In the genomic region with DNA sequence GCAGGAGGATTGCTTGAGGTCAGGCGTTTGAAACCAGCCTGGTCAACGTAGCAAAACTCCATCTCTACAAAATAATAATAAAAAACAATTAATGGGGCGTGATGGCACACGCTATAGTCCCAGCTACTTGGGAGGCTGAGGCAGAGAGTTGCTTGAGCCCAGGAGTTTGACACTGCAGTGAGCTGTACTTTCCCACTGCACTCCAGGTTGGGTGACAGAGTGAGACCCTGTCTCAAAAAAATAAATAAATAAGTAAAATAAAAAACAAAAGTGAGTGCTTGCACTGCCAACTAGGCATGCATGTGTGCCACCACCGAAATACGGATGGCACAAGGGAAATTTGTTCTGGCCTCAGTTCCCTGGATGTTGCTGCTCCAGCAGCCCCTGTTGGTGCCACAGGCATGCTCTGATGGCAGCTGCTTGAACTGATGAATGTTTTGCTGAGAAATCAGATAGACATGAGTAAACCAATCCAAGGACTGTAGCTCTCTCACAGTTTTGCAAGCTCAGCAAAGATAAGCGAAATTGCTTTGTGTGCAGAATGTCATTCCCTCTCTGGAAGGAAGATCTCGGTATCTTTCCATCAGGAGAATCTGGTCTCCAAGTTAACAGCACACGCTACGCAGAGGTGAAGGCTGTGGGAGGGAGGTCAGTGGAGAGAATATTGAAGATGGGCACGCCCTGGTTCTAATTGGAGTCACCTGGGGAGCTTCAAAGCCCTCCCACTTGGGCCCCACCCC, we compare ENCODE assay signal across 16 cellular contexts.
A peak's percentile ranks its signal among the peaks of the same experiment; 100 is the strongest.
DNase-seq lines count a peak whose midpoint lies in the region; ATAC-seq, FAIRE-seq and TF ChIP-seq lines count a peak whose summit lies in the region.
"Had no signal": no experiment of that assay in that cellular context is flagged by ENCODE, and none has a peak within 500 bp of the region (broad histone marks: within the 10 kb centered on the region; RNA-seq: fewer than 3 reads in every experiment).

No MANE protein-coding gene starts in this region.

- H3K27ac ChIP-seq in HepG2 (ENCODE audit: extremely low read length, insufficient read depth, low read length), result no peak overlapping the region
- H3K27ac ChIP-seq in right lobe of liver, result no peak overlapping the region
- H3K27ac ChIP-seq in esophagus muscularis mucosa (replicated peaks in 1 of 4), result no peak overlapping the region

- TF ChIP-seq CTCF in HepG2 (CRISPR knock-in tag; IDR thresholded peaks at IDR 0.05) (no peak), right lobe of liver (IDR thresholded peaks at IDR 0.05) (no peak), esophagus muscularis mucosa (IDR thresholded peaks at IDR 0.05) (no peak), osteocyte (IDR thresholded peaks at IDR 0.05) (no peak)

- no peaks in the 10 kb centered on the region for H4K20me1 ChIP-seq in HepG2 (ENCODE audit: insufficient read depth, low read length)

- peaks cover 10% of the 10 kb centered on the region for H3K9me3 Mint-ChIP-seq in osteocyte (ENCODE audit: unreplicated experiment)

- H3K9ac ChIP-seq in HepG2 (ENCODE audit: insufficient read depth, low read depth, low read length), result no peak overlapping the region

- H3K4me3 ChIP-seq in HepG2 (replicated peaks in 1 of 3; ENCODE audit: insufficient read depth in 1 of 3, low read depth in 2 of 3, low read length in 3 of 3) (no peak overlapping the region), right lobe of liver (no peak overlapping the region), esophagus muscularis mucosa (no peak overlapping the region)

- no peak overlapping the region for H2AFZ ChIP-seq in HepG2 (ENCODE audit: low read length)

- ATAC-seq in HepG2 (no peak), right lobe of liver (no peak), HG02981 (IDR thresholded peaks at IDR 0.05; ENCODE audit: unreplicated experiment) (no peak)

- POLR2A ChIA-PET in HepG2 (lab: Yijun Ruan, JAX), result no interaction called here

- no peaks in the 10 kb centered on the region for H3K79me2 ChIP-seq in HepG2 (ENCODE audit: insufficient read depth, low read length)

- DNase-seq in HepG2 (ENCODE audit: low spot score), result no peak
- no peak for DNase-seq in right lobe of liver
- peak; percentile 60 for DNase-seq in esophagus muscularis mucosa (ENCODE audit: extremely low spot score)
- peak; percentile 54 for DNase-seq in osteocyte (ENCODE audit: extremely low spot score, unreplicated experiment)
- no peak for DNase-seq in NCI-H187 (lab: John Stamatoyannopoulos, UW)
- no peak for DNase-seq in NCI-H1417 treated with DMSO at 0.1 percent for 48 hours (lab: John Stamatoyannopoulos, UW)
- DNase-seq in activated T-cell treated with anti-CD3 and anti-CD28 coated beads, Interleukin-2, amount 50 U/mL, for 1 hour, result no peak
- DNase-seq: C1 segment of cervical spinal cord; DMS 273 treated with DMSO at 0.1 percent for 48 hours; GOT3; NCI-H1930; NCI-H524; NK-92 treated with Interleukin-12 subunit alpha and Interleukin-12 subunit beta, amount 100 ng/mL, for 24 hours; SHP77 treated with DMSO at 0.1 percent for 48 hours had no signal

- 8% methylated on average over 11 of the region's 11 CpGs for WGBS in HepG2 (ENCODE audit: low lambda C conversion rate)
- 66% methylated on average over 10 of the region's 11 CpGs for WGBS in right lobe of liver (ENCODE audit: insufficient coverage, low coverage, low lambda C conversion rate, missing lambda C conversion rate)
- WGBS in esophagus muscularis mucosa, result 71% methylated on average over 11 of the region's 11 CpGs

- H3K36me3 ChIP-seq in HepG2 (replicated peaks in 1 of 2; ENCODE audit: control insufficient read depth in 1 of 2, insufficient read depth in 2 of 2, low read length in 2 of 2) (no peaks in the 10 kb centered on the region), right lobe of liver (no peaks in the 10 kb centered on the region), esophagus muscularis mucosa (no peaks in the 10 kb centered on the region)

- no peak for FAIRE-seq in HepG2 (lab: Jason Lieb, UNC)
- FAIRE-seq: GM12892 had no signal

- no peak overlapping the region for H3K4me3 Mint-ChIP-seq in osteocyte (ENCODE audit: unreplicated experiment)

- CTCF ChIA-PET in HepG2 (lab: Yijun Ruan, JAX; ENCODE audit: low intra/inter-chr PET ratio, low total read pairs), result no interaction called here

- H3K4me1 ChIP-seq in HepG2 (ENCODE audit: insufficient read depth, low read length) (no peaks in the 10 kb centered on the region), right lobe of liver (no peaks in the 10 kb centered on the region), esophagus muscularis mucosa (peaks cover 12 to 17% (median 16%) of the 10 kb centered on the region in 4 donors)

- no peak overlapping the region for H3K27ac Mint-ChIP-seq in osteocyte (ENCODE audit: unreplicated experiment)

- no peaks in the 10 kb centered on the region for H3K36me3 Mint-ChIP-seq in osteocyte (ENCODE audit: unreplicated experiment)

- no peaks in the 10 kb centered on the region for H3K4me1 Mint-ChIP-seq in osteocyte (ENCODE audit: unreplicated experiment)

- no TSS peak for BruUV-seq in HepG2 (replicated peaks; lab: Mats Ljungman, UMichigan)

- no peaks in the 10 kb centered on the region for H3K27me3 Mint-ChIP-seq in osteocyte (ENCODE audit: unreplicated experiment)

- TF ChIP-seq POLR2A in HepG2 (IDR thresholded peaks at IDR 0.05; ENCODE audit: insufficient read depth in 1 of 2, low read depth in 2 of 2, low read length in 2 of 2) (no peak), right lobe of liver (IDR thresholded peaks at IDR 0.05) (no peak), esophagus muscularis mucosa (IDR thresholded peaks at IDR 0.05; ENCODE audit: low read depth) (no peak)

- no peak for TF ChIP-seq RAD21 in HepG2 (CRISPR knock-in tag; IDR thresholded peaks at IDR 0.05)

- in situ Hi-C loops in HepG2 (cut with HindIII; ENCODE audit: extremely low pct_ligation_motif_present, low pct_unique_long_range_greater_than_20kb), result no loop called here

- no peak overlapping the region for H3K4me2 ChIP-seq in HepG2 (ENCODE audit: low read depth, low read length)

- intact Hi-C loops in HepG2 (cut with micrococcal nuclease; ENCODE audit: unreplicated experiment) (no loop called here), right lobe of liver (cut with DNase I) (no loop called here), esophagus muscularis mucosa (cut with DNase I) (no loop called here)

- H3K9me3 ChIP-seq in HepG2 (ENCODE audit: low read length) (no peaks in the 10 kb centered on the region), right lobe of liver (no peaks in the 10 kb centered on the region), esophagus muscularis mucosa (peaks cover 0 to 4% (median 0%) of the 10 kb centered on the region in 4 donors)

- no peak for TF ChIP-seq EP300 in HepG2 (IDR thresholded peaks at IDR 0.05; ENCODE audit: low read depth in 2 of 2, low read length in 2 of 2)
- no peak for TF ChIP-seq EP300 in HepG2 (CRISPR knock-in tag; IDR thresholded peaks at IDR 0.05; ENCODE audit: borderline replicate concordance)
- no peak for TF ChIP-seq EP300 in esophagus muscularis mucosa (IDR thresholded peaks at IDR 0.05)

- H3K27me3 ChIP-seq in HepG2 (ENCODE audit: control insufficient read depth in 1 of 2, insufficient read depth in 2 of 2, low read length in 2 of 2) (peaks cover 0 to 15% of the 10 kb centered on the region in 2 experiments; a peak in 1 of 5 replicates), right lobe of liver (no peaks in the 10 kb centered on the region), esophagus muscularis mucosa (no peaks in the 10 kb centered on the region)

TF ChIP-seq in HepG2, 621 proteins besides CTCF, POLR2A, EP300 and RAD21:
- TF ChIP-seq MAFK (conservative IDR thresholded peaks at IDR 0.05 in 1 of 2, IDR thresholded peaks at IDR 0.05 in 1 of 2; ENCODE audit: low read length in 2 of 2) (peak; percentile 98 to 99), BHLHE40 (IDR thresholded peaks at IDR 0.05; ENCODE audit: low read length) (no peak), MAFF (IDR thresholded peaks at IDR 0.05; ENCODE audit: low read depth, low read length) (peak; percentile 99)

Comparison
In these comparisons a context has a peak if more than half of its experiments do, and no peak if none do; other contexts are left out.
1. DNase-seq: peak in esophagus muscularis mucosa (single experiment) and osteocyte (single experiment); none in HepG2 (single experiment), right lobe of liver (0 of 3), NCI-H187 (0 of 2), NCI-H1417 treated with DMSO at 0.1 percent for 48 hours (single experiment) and activated T-cell treated with anti-CD3 and anti-CD28 coated beads, Interleukin-2, amount 50 U/mL, for 1 hour (single experiment).